ENCODE assay signal across 8 cellular contexts in the genomic region with DNA sequence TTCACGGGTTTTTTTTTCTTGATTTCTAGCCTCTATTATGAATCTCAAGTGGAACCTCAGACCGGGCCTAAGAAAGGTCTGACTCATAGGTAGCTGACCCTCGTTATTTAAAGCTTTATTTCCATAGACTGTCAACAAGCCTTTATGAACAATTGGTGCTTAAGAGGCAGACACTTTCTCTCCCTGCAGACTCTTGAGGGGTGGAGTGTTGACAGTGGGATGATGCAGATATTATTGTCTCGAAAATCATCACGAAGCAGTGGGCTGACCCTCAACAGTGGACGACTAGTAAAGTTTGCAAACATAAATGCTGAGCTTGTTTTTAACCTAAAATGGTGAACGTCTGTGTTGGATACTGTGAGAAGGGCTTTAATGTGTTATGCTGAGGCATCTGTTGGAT. TPM values are rescaled to one million over a fixed set of nuclear protein-coding genes. Genes with fewer than 3 reads are reported as not detected.
DNase-seq lines count a peak whose midpoint lies in the region; ATAC-seq and TF ChIP-seq lines count a peak whose summit lies in the region.

No MANE protein-coding gene starts in this region.

- H3K9me3 Mint-ChIP-seq in activated T-cell treated with anti-CD3 and anti-CD28 coated beads, Interleukin-2, amount 50 U/mL, for 4 hours: no peaks in the 10 kb centered on the region
- peaks cover 6 to 9% of the 10 kb centered on the region in 2 donors for H3K9me3 Mint-ChIP-seq in stimulated activated naive CD8-positive, alpha-beta T cell treated with anti-CD3 and anti-CD28 coated beads, Interleukin-15, amount 100 ng/mL, for 72 hours

- ATAC-seq in activated T-cell treated with anti-CD3 and anti-CD28 coated beads, Interleukin-2, amount 50 U/mL, for 4 hours: no peak
- ATAC-seq in stimulated activated naive CD8-positive, alpha-beta T cell treated with anti-CD3 and anti-CD28 coated beads, Interleukin-15, amount 100 ng/mL, for 72 hours: no peak
- no peak for ATAC-seq in GM21737 (IDR thresholded peaks at IDR 0.05; ENCODE audit: unreplicated experiment)

- H3K27ac Mint-ChIP-seq in stimulated activated naive CD8-positive, alpha-beta T cell treated with anti-CD3 and anti-CD28 coated beads, Interleukin-15, amount 100 ng/mL, for 72 hours: no peak overlapping the region

- peaks cover 2% of the 10 kb centered on the region for H3K27me3 Mint-ChIP-seq in activated T-cell treated with anti-CD3 and anti-CD28 coated beads, Interleukin-2, amount 50 U/mL, for 4 hours (ENCODE audit: low read depth)
- H3K27me3 Mint-ChIP-seq in stimulated activated naive CD8-positive, alpha-beta T cell treated with anti-CD3 and anti-CD28 coated beads, Interleukin-15, amount 100 ng/mL, for 72 hours: no peaks in the 10 kb centered on the region

- peak overlapping the region; percentile 93 for H3K4me3 Mint-ChIP-seq in activated T-cell treated with anti-CD3 and anti-CD28 coated beads, Interleukin-2, amount 50 U/mL, for 4 hours
- peak overlapping the region; percentile 92 to 93 for H3K4me3 Mint-ChIP-seq in stimulated activated naive CD8-positive, alpha-beta T cell treated with anti-CD3 and anti-CD28 coated beads, Interleukin-15, amount 100 ng/mL, for 72 hours

- no peak for DNase-seq in activated T-cell treated with anti-CD3 and anti-CD28 coated beads, Interleukin-2, amount 50 U/mL, for 4 hours
- DNase-seq in activated T-cell treated with anti-CD3 and anti-CD28 coated beads, Interleukin-2, amount 50 U/mL, for 48 hours: no peak
- DNase-seq in NCI-H526 treated with DMSO at 0.1 percent for 48 hours (lab: John Stamatoyannopoulos, UW) (peak; percentile 72), epithelial cell of proximal tubule (ENCODE audit: low read depth) (no peak), HT-29 (ENCODE audit: low spot score) (no peak), middle frontal gyrus (ENCODE audit: extremely low spot score, low spot score) (no peak)
- no peak for DNase-seq in stimulated activated naive CD8-positive, alpha-beta T cell treated with anti-CD3 and anti-CD28 coated beads, Interleukin-15, amount 100 ng/mL, for 72 hours

- no peak for TF ChIP-seq CTCF in epithelial cell of proximal tubule (conservative IDR thresholded peaks at IDR 0.05; ENCODE audit: low read depth, low read length)

- H3K4me1 Mint-ChIP-seq in activated T-cell treated with anti-CD3 and anti-CD28 coated beads, Interleukin-2, amount 50 U/mL, for 4 hours (ENCODE audit: low read depth): peaks cover 62% of the 10 kb centered on the region
- H3K4me1 Mint-ChIP-seq in stimulated activated naive CD8-positive, alpha-beta T cell treated with anti-CD3 and anti-CD28 coated beads, Interleukin-15, amount 100 ng/mL, for 72 hours: peaks cover 50% of the 10 kb centered on the region

- peak overlapping the region; percentile 85 for H3K4me3 ChIP-seq in epithelial cell of proximal tubule (ENCODE audit: low read depth, low read length)

- H3K36me3 Mint-ChIP-seq in activated T-cell treated with anti-CD3 and anti-CD28 coated beads, Interleukin-2, amount 50 U/mL, for 4 hours (ENCODE audit: insufficient read depth): peaks cover 25% of the 10 kb centered on the region

RNA-seq across cellular contexts. Expression of gene SFT2D2, which starts 1.8 kb away (rescaled TPM):
- 10 to 100 TPM; 31.0 to 37.1 (median 36.9) TPM for total RNA-seq in activated T-cell treated with anti-CD3 and anti-CD28 coated beads, Interleukin-2, amount 50 U/mL, for 4 hours
- 22.5 and 25.3 TPM in 2 replicates for total RNA-seq in epithelial cell of proximal tubule
- 15.8 and 15.9 TPM in 2 replicates for total RNA-seq in HT-29 (2014; rRNA removed; shearing (Covaris generic))

RNA-seq across cellular contexts. Expression of gene TIPRL, which starts 48.9 kb away (rescaled TPM):
- total RNA-seq in activated T-cell treated with anti-CD3 and anti-CD28 coated beads, Interleukin-2, amount 50 U/mL, for 4 hours: 10 to 100 TPM; 46.3 to 47.9 (median 46.7) TPM
- total RNA-seq in epithelial cell of proximal tubule: 23.8 and 27.5 TPM in 2 replicates
- total RNA-seq in HT-29 (2014; rRNA removed; shearing (Covaris generic)): 10.7 and 16.6 TPM in 2 replicates

RNA-seq across cellular contexts. Expression of gene TBX19, which starts 53.1 kb away (rescaled TPM):
- total RNA-seq in activated T-cell treated with anti-CD3 and anti-CD28 coated beads, Interleukin-2, amount 50 U/mL, for 4 hours: under 1 TPM; 0.47 to 0.57 (median 0.48) TPM
- total RNA-seq in epithelial cell of proximal tubule: 0.29 and 1.3 TPM in 2 replicates
- 0.81 and 1.4 TPM in 2 replicates for total RNA-seq in HT-29 (2014; rRNA removed; shearing (Covaris generic))
